Comparison of ENCODE assay signal across 1 cellular context in the genomic region with DNA sequence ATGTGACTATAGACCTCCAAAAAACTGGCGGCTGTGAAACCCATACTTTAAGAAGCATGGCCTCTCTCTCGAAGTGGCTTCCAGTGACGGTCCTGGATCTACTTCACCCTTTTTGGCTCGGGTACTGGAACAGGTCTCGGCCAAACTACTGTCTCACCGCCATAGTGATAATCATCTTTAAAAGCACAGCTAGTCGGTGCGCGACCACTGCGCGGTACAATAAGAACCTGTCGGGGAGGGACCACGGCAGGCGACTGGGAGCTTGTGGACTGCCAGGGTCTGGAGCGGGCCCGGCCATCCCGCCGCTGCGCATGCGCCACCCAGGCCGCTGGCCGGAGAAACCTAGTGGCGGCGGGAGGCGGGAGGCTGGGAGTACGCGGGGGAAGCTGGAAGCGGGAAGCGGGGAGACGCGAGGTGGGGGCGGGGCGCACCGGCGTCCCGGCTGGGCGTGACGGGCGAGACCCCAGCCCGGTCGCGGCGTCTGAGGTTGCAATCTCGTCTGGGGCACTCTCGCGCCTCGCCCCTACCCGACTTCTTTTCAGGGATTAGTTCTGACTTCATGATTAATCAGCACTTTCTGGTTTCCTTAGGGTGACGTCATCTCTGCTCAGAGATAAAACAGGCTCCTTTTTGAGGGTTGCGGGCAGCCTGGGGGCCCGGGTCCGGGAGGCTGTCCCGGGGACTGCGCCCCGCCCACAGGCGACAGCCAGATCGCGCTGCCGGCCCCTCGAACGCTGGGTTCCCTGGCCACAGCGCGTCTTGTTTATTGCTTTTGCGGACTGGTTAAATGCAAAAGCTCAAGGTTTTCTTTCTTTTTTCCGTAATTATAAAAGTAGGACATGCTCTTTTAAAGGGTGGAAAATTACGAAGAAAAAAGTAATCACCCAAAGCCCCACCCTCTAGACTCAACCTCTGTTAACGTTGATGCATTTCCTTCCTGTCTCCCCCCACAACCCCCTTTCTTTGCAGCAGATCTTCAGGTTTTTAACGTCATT.
TF ChIP-seq lines count a peak whose summit lies in the region.

No MANE protein-coding gene starts in this region.

TF ChIP-seq in HepG2, 621 proteins besides CTCF, POLR2A, EP300 and RAD21 (continued from another document and continues in another):
- TF ChIP-seq, protein P1, sequence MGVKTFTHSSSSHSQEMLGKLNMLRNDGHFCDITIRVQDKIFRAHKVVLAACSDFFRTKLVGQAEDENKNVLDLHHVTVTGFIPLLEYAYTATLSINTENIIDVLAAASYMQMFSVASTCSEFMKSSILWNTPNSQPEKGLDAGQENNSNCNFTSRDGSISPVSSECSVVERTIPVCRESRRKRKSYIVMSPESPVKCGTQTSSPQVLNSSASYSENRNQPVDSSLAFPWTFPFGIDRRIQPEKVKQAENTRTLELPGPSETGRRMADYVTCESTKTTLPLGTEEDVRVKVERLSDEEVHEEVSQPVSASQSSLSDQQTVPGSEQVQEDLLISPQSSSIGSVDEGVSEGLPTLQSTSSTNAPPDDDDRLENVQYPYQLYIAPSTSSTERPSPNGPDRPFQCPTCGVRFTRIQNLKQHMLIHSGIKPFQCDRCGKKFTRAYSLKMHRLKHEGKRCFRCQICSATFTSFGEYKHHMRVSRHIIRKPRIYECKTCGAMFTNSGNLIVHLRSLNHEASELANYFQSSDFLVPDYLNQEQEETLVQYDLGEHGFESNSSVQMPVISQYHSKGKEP (CRISPR knock-in tag; IDR thresholded peaks at IDR 0.05) = no peak
- TF ChIP-seq, protein P2, sequence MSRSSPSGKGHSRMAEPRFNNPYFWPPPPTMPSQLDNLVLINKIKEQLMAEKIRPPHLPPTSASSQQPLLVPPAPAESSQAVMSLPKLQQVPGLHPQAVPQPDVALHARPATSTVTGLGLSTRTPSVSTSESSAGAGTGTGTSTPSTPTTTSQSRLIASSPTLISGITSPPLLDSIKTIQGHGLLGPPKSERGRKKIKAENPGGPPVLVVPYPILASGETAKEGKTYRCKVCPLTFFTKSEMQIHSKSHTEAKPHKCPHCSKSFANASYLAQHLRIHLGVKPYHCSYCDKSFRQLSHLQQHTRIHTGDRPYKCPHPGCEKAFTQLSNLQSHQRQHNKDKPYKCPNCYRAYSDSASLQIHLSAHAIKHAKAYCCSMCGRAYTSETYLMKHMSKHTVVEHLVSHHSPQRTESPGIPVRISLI (CRISPR knock-in tag; IDR thresholded peaks at IDR 0.05; ENCODE audit: borderline replicate concordance) = no peak
- TF ChIP-seq GMEB2 (CRISPR knock-in tag; IDR thresholded peaks at IDR 0.05; ENCODE audit: low read depth) = no peak
- TF ChIP-seq NFIC (IDR thresholded peaks at IDR 0.05; ENCODE audit: low read length) = no peak
- no peak for TF ChIP-seq NR1H2 (CRISPR knock-in tag; IDR thresholded peaks at IDR 0.05; ENCODE audit: borderline replicate concordance, low read depth)
- TF ChIP-seq PAX8 (CRISPR knock-in tag; IDR thresholded peaks at IDR 0.05; ENCODE audit: borderline replicate concordance) = no peak
- no peak for TF ChIP-seq FOXC1 (CRISPR knock-in tag; IDR thresholded peaks at IDR 0.05; ENCODE audit: borderline replicate concordance)
- TF ChIP-seq ZBTB3 (CRISPR knock-in tag; IDR thresholded peaks at IDR 0.05; ENCODE audit: borderline replicate concordance, low read depth) = no peak
- TF ChIP-seq ZNF597 (CRISPR knock-in tag; IDR thresholded peaks at IDR 0.05) = no peak
- TF ChIP-seq, protein P3, sequence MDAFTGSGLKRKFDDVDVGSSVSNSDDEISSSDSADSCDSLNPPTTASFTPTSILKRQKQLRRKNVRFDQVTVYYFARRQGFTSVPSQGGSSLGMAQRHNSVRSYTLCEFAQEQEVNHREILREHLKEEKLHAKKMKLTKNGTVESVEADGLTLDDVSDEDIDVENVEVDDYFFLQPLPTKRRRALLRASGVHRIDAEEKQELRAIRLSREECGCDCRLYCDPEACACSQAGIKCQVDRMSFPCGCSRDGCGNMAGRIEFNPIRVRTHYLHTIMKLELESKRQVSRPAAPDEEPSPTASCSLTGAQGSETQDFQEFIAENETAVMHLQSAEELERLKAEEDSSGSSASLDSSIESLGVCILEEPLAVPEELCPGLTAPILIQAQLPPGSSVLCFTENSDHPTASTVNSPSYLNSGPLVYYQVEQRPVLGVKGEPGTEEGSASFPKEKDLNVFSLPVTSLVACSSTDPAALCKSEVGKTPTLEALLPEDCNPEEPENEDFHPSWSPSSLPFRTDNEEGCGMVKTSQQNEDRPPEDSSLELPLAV (CRISPR knock-in tag; conservative IDR thresholded peaks at IDR 0.05; ENCODE audit: low read depth) = no peak
- no peak for TF ChIP-seq ZNF549 (CRISPR knock-in tag; IDR thresholded peaks at IDR 0.05)
- TF ChIP-seq CERS6 (CRISPR knock-in tag; IDR thresholded peaks at IDR 0.05) = no peak
- TF ChIP-seq SOX13 (IDR thresholded peaks at IDR 0.05) = no peak
- peak in 1 of 2 experiments; percentile 9; a peak in 1 of 4 replicates for TF ChIP-seq SOX13 (CRISPR knock-in tag; conservative IDR thresholded peaks at IDR 0.05 in 1 of 2, IDR thresholded peaks at IDR 0.05 in 1 of 2)
- TF ChIP-seq FOXO4 (CRISPR knock-in tag; conservative IDR thresholded peaks at IDR 0.05) = no peak
- TF ChIP-seq E2F2 (CRISPR knock-in tag; IDR thresholded peaks at IDR 0.05; ENCODE audit: borderline replicate concordance) = no peak
- TF ChIP-seq STAT5B (CRISPR knock-in tag; IDR thresholded peaks at IDR 0.05) = no peak
- no peak for TF ChIP-seq HBP1 (CRISPR knock-in tag; IDR thresholded peaks at IDR 0.05; ENCODE audit: low read depth)
- TF ChIP-seq SATB2 (CRISPR knock-in tag; IDR thresholded peaks at IDR 0.05) = no peak
- TF ChIP-seq ZKSCAN5 (CRISPR knock-in tag; IDR thresholded peaks at IDR 0.05) = no peak
- TF ChIP-seq JUN (CRISPR knock-in tag; IDR thresholded peaks at IDR 0.05) = no peak
- TF ChIP-seq HOXA5 (CRISPR knock-in tag; IDR thresholded peaks at IDR 0.05) = 0 out of 2 replicates have a peak, but pooled peaks have one; percentile 47
- TF ChIP-seq NONO (IDR thresholded peaks at IDR 0.05) = no peak
- no peak; the same call in 1 of the 2 replicates for TF ChIP-seq NONO (CRISPR knock-in tag; conservative IDR thresholded peaks at IDR 0.05)
- no peak for TF ChIP-seq ESRRA (CRISPR knock-in tag; IDR thresholded peaks at IDR 0.05; ENCODE audit: low read depth)
- no peak for TF ChIP-seq ZNF674 (CRISPR knock-in tag; IDR thresholded peaks at IDR 0.05; ENCODE audit: low read depth)
- TF ChIP-seq FOXP1 (IDR thresholded peaks at IDR 0.05) = no peak
- TF ChIP-seq FOXP1 (CRISPR knock-in tag; IDR thresholded peaks at IDR 0.05) = no peak
- no peak for TF ChIP-seq TP53 (CRISPR knock-in tag; conservative IDR thresholded peaks at IDR 0.05)
- no peak; the same call in 1 of the 2 replicates for TF ChIP-seq ZNF589 (CRISPR knock-in tag; conservative IDR thresholded peaks at IDR 0.05)
- no peak for TF ChIP-seq ZNF124 (CRISPR knock-in tag; IDR thresholded peaks at IDR 0.05)
- TF ChIP-seq CAMTA2 (CRISPR knock-in tag; IDR thresholded peaks at IDR 0.05; ENCODE audit: borderline replicate concordance) = no peak
- TF ChIP-seq GABPB1 (CRISPR knock-in tag; IDR thresholded peaks at IDR 0.05) = peak; percentile 76; the same call in 1 of the 2 replicates
- no peak for TF ChIP-seq ZNF510 (CRISPR knock-in tag; IDR thresholded peaks at IDR 0.05; ENCODE audit: low read depth)
- TF ChIP-seq ATF7-NPFF (CRISPR knock-in tag; IDR thresholded peaks at IDR 0.05; ENCODE audit: low read depth) = no peak
- no peak for TF ChIP-seq EEA1 (CRISPR knock-in tag; IDR thresholded peaks at IDR 0.05; ENCODE audit: borderline replicate concordance)
- no peak for TF ChIP-seq MAF1 (CRISPR knock-in tag; IDR thresholded peaks at IDR 0.05; ENCODE audit: borderline replicate concordance)
- TF ChIP-seq ZNF605 (CRISPR knock-in tag; IDR thresholded peaks at IDR 0.05) = 0 out of 2 replicates have a peak, but pooled peaks have one; percentile 52
- TF ChIP-seq, protein P4, sequence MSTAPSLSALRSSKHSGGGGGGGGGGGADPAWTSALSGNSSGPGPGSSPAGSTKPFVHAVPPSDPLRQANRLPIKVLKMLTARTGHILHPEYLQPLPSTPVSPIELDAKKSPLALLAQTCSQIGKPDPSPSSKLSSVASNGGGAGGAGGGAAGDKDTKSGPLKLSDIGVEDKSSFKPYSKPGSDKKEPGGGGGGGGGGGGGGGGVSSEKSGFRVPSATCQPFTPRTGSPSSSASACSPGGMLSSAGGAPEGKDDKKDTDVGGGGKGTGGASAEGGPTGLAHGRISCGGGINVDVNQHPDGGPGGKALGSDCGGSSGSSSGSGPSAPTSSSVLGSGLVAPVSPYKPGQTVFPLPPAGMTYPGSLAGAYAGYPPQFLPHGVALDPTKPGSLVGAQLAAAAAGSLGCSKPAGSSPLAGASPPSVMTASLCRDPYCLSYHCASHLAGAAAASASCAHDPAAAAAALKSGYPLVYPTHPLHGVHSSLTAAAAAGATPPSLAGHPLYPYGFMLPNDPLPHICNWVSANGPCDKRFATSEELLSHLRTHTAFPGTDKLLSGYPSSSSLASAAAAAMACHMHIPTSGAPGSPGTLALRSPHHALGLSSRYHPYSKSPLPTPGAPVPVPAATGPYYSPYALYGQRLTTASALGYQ (CRISPR knock-in tag; IDR thresholded peaks at IDR 0.05) = no peak
- no peak for TF ChIP-seq ZNF280D (CRISPR knock-in tag; IDR thresholded peaks at IDR 0.05)
- TF ChIP-seq MIXL1 (CRISPR knock-in tag; IDR thresholded peaks at IDR 0.05) = no peak
